Comparison of ENCODE assay signal across 8 cellular contexts in the genomic region with DNA sequence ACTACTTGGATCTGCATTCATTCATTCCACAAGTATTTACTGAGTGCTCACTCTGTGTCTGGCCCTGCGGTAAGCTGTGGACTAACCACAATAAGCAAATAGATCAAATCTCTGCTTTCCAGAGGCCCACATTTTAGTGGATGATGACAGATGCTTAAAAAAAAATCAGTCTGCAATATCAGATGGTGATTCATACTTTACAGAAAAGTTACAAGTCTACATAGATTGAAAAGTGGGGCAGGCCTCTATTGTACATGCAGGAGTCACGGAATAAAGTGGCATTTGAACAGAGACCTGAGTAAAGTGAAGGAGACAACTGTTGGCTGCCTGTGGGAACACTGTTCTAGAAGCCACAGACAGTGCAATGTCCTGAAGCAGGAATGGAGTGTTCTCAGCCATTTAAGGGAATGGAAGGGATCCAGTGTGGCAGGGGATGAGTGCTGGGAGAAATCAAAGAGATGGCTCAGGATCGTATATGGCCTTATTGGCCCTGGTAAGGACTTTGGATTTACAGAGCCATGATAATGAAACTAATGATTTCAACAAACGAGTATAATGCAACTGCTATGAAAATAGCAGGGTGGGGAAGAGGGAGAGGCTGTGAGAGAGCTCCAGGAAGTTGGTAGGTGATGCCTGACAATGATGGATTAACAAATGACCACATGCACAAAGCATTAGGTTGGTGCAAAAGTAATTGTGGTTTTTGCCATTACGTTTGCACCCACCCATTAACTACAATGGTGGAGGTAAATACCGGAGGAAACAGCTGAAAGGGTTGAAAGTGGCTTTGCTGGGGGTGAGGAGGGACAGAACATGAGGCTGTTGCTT. TPM values are rescaled to one million over a fixed set of nuclear protein-coding genes. Genes with fewer than 3 reads are reported as not detected.
A peak's percentile ranks its signal among the peaks of the same experiment; 100 is the strongest.
DNase-seq lines count a peak whose midpoint lies in the region; ATAC-seq and TF ChIP-seq lines count a peak whose summit lies in the region.

No MANE protein-coding gene starts in this region.

- ATAC-seq in heart left ventricle (peak; percentile 18 to 61 (median 38)), left cardiac atrium (no peak), upper lobe of left lung (ENCODE audit: low FRiP score in 2 of 2) (peak; percentile 62 to 90), GM19455 (IDR thresholded peaks at IDR 0.05; ENCODE audit: unreplicated experiment) (no peak)

- H3K27ac ChIP-seq in heart left ventricle (no peak overlapping the region), upper lobe of left lung (peak overlapping the region; percentile 37 to 64 (median 46))

- no peak for TF ChIP-seq POLR2A in heart left ventricle (IDR thresholded peaks at IDR 0.05)
- no peak for TF ChIP-seq POLR2A in upper lobe of left lung (IDR thresholded peaks at IDR 0.05)

- no peaks in the 10 kb centered on the region for H3K27me3 ChIP-seq in heart left ventricle
- H3K27me3 ChIP-seq in upper lobe of left lung: no peaks in the 10 kb centered on the region

- H3K9me3 ChIP-seq in heart left ventricle (no peaks in the 10 kb centered on the region), upper lobe of left lung (no peaks in the 10 kb centered on the region)

- no peak for TF ChIP-seq EP300 in upper lobe of left lung (IDR thresholded peaks at IDR 0.05)

- H3K4me1 ChIP-seq in heart left ventricle (no peaks in the 10 kb centered on the region), upper lobe of left lung (peaks cover 0 to 8% (median 6%) of the 10 kb centered on the region in 4 donors)

- 68 to 72% (median 70%) methylated on average over 6 of the region's 6 CpGs for WGBS in heart left ventricle, 4 donors
- WGBS in upper lobe of left lung, 2 donors: 48 to 53% methylated on average over 6 of the region's 6 CpGs

- intact Hi-C loops in heart left ventricle (cut with DNase I) (no loop called here), left cardiac atrium (cut with DNase I) (no loop called here)

- TF ChIP-seq CTCF in heart left ventricle (IDR thresholded peaks at IDR 0.05) (no peak), fibroblast of mammary gland (conservative IDR thresholded peaks at IDR 0.05; ENCODE audit: control insufficient read depth, insufficient read depth, low read depth, low read length) (no peak), upper lobe of left lung (IDR thresholded peaks at IDR 0.05) (no peak)

- DNase-seq in heart left ventricle: no peak
- no peak for DNase-seq in left cardiac atrium
- DNase-seq in RKO (ENCODE audit: low spot score): peak; percentile 5
- peak; percentile 84 for DNase-seq in fibroblast of mammary gland (ENCODE audit: low read depth)
- no peak for DNase-seq in upper lobe of left lung
- DNase-seq in DMS 273 treated with DMSO at 0.1 percent for 48 hours (lab: John Stamatoyannopoulos, UW): no peak
- DNase-seq in OCI-M2 (lab: John Stamatoyannopoulos, UW; ENCODE audit: unreplicated experiment): no peak

- H3K36me3 ChIP-seq in heart left ventricle (no peaks in the 10 kb centered on the region), upper lobe of left lung (no peaks in the 10 kb centered on the region)

- H3K4me3 ChIP-seq in heart left ventricle (no peak overlapping the region), fibroblast of mammary gland (ENCODE audit: control insufficient read depth, low read depth, low read length) (no peak overlapping the region), upper lobe of left lung (no peak overlapping the region)

RNA-seq across cellular contexts. Expression of a gene that starts 31.1 kb away (rescaled TPM):
- total RNA-seq in heart left ventricle (not detected), left cardiac atrium (not detected), upper lobe of left lung (10 to 100 TPM in 5 of 6 donors, 1 to 10 TPM in 1; 9.4 to 38.7 (median 13.9) TPM)
- polyA plus RNA-seq in heart left ventricle: under 1 TPM in 1 of 2 donors, not detected in 1; 0.04 TPM

RNA-seq across cellular contexts. Expression of a gene that starts 48.7 kb away (rescaled TPM):
- 10 to 100 TPM in 8 of 9 donors, 1 to 10 TPM in 1; 6.7 to 23.1 (median 14.1) TPM for total RNA-seq in heart left ventricle
- polyA plus RNA-seq in heart left ventricle: 10 to 100 TPM in 1 of 2 donors, 1 to 10 TPM in 1; 5.0 to 10.4 TPM
- total RNA-seq in left cardiac atrium: 10 to 100 TPM in 1 of 2 donors, 1 to 10 TPM in 1; 9.9 to 10.2 TPM
- total RNA-seq in upper lobe of left lung: 10 to 100 TPM; 22.0 to 57.6 (median 28.6) TPM

Comparison
In these comparisons a context has a peak if more than half of its experiments do, and no peak if none do; other contexts are left out.
1. ATAC-seq: peak in heart left ventricle (4 of 4) and upper lobe of left lung (2 of 2); none in left cardiac atrium (0 of 2) and GM19455 (single experiment).
2. DNase-seq: peak in RKO (single experiment) and fibroblast of mammary gland (single experiment); none in heart left ventricle (0 of 5), left cardiac atrium (single experiment), upper lobe of left lung (0 of 2), DMS 273 treated with DMSO at 0.1 percent for 48 hours (single experiment) and OCI-M2 (single experiment).
3. H3K27ac ChIP-seq: peak in upper lobe of left lung (4 of 4); none in heart left ventricle (0 of 12).
4. RNA of a gene that starts 31.1 kb away (total RNA-seq): 9.4 to 38.7 TPM in upper lobe of left lung; not detected in left cardiac atrium and not detected in heart left ventricle; every median in the first group is over 4 times any median in the second.